1 cellular context compared by ENCODE assay signal in genomic region chr14:59355101-59355500, GRCh38.
TF ChIP-seq lines count a peak whose summit lies in the region.

No MANE protein-coding gene starts in this region.

TF ChIP-seq in HCT116, 20 proteins besides CTCF, POLR2A, EP300 and RAD21 (continued from another document):
- TF ChIP-seq REST (IDR thresholded peaks at IDR 0.05; ENCODE audit: low read depth) (no peak), ZBTB33 (IDR thresholded peaks at IDR 0.05; ENCODE audit: extremely low read depth, insufficient replicate concordance, low read length) (no peak), SP1 (IDR thresholded peaks at IDR 0.05; ENCODE audit: low read depth) (no peak)
TF ChIP-seq in HCT116: peak in this region for 0.
